ENCODE assay signal across 8 cellular contexts in the genomic region with DNA sequence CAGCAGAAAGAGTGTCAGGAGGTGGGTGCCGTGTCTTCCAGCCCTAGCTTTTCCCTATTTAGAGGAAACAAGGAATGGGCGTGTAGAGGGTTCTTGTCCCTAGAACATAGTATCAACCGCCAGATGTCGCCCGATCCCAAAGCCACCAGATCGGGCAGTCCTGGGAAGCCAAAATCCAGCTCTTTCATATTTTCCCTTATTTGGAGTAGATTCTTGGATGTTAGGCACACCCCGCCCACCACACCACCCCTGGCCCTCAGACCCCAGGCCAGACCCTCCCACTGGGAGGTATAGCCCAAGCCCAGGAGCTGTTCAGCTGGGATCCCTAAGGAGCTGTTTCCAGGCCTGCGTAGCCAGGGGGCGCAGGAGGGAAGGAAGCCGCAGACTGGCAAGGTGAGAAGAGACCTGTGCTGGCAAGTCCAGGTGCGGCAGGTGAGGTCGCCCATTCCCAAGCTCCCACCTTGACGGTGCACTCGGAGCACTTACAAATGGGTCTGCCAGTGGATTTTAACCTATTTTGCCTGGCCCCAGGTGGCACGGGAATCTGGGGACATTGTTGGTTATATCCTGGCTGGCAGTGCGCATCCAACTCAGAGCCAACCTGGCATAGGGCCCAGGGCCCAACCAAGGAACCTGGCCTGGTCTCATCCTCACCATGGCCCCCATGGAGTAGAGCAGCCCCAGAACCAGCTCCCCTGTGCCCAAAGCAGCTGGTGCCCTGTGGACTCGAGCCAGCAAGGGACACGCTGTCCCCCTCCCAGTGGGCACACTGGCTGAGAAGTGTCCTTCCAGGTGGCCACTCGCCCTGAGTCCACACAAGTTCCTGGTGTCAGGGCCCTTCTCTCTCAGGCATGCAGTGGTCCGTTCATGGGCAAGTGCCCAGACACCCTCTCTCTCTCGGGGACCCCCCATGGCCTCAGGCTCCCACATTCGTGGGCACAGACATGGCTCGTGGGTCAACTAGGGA. TPM values are rescaled to one million over a fixed set of nuclear protein-coding genes. Genes with fewer than 3 reads are reported as not detected.
A peak's percentile ranks its signal among the peaks of the same experiment; 100 is the strongest.
DNase-seq lines count a peak whose midpoint lies in the region; ATAC-seq and TF ChIP-seq lines count a peak whose summit lies in the region.

No MANE protein-coding gene starts in this region.

- H3K4me1 ChIP-seq in Peyer's patch = peaks cover 0 to 15% (median 7%) of the 10 kb centered on the region in 4 donors
- H3K4me1 ChIP-seq in thoracic aorta (ENCODE audit: control insufficient read depth in 1 of 2, low read depth in 2 of 2) = peaks cover 8 to 23% of the 10 kb centered on the region in 2 donors

- TF ChIP-seq CTCF in Peyer's patch (IDR thresholded peaks at IDR 0.05) (peak in 5 of 6 experiments; percentile 23 to 72 (median 56)), thoracic aorta (IDR thresholded peaks at IDR 0.05) (peak; percentile 10)

- peak overlapping the region; percentile 16 to 79 (median 36) for H3K4me3 ChIP-seq in Peyer's patch
- H3K4me3 ChIP-seq in thoracic aorta = peak overlapping the region; percentile 83

- no peaks in the 10 kb centered on the region for H3K27me3 ChIP-seq in Peyer's patch
- H3K27me3 ChIP-seq in thoracic aorta (replicated peaks; ENCODE audit: insufficient read depth) = no peaks in the 10 kb centered on the region

- TF ChIP-seq POLR2A in Peyer's patch (IDR thresholded peaks at IDR 0.05) = no peak

- ATAC-seq in thoracic aorta (ENCODE audit: insufficient number of reproducible peaks, low FRiP score, low read depth) (peak; percentile 23), GM18511 (IDR thresholded peaks at IDR 0.05; ENCODE audit: unreplicated experiment) (no peak), HG03520 (IDR thresholded peaks at IDR 0.05; ENCODE audit: unreplicated experiment) (no peak)

- H3K27ac ChIP-seq in Peyer's patch = peak overlapping the region in 3 of 4 donors; percentile 26 to 97 (median 86)
- H3K27ac ChIP-seq in thoracic aorta = peak overlapping the region; percentile 92 to 97

- DNase-seq in DMS53 treated with DMSO at 0.1 percent for 48 hours (lab: John Stamatoyannopoulos, UW; ENCODE audit: unreplicated experiment) (peak; percentile 89), HuH-7 (ENCODE audit: low spot score) (peak; percentile 59), Peyer's patch (peak; percentile 54 to 79 (median 78)), ecto neural progenitor cell (ENCODE audit: low spot score) (peak; percentile 77), medulla oblongata (ENCODE audit: extremely low spot score) (peak; percentile 66), thoracic aorta (ENCODE audit: low spot score) (no peak)

- H3K9me3 ChIP-seq in Peyer's patch = no peaks in the 10 kb centered on the region
- no peaks in the 10 kb centered on the region for H3K9me3 ChIP-seq in thoracic aorta

- H3K36me3 ChIP-seq in Peyer's patch (no peaks in the 10 kb centered on the region), thoracic aorta (peaks cover 13% of the 10 kb centered on the region)

RNA-seq across cellular contexts. Expression of a gene that starts 0.8 kb away (rescaled TPM):
- total RNA-seq in Peyer's patch (100 to 1,000 TPM; 143 to 663 (median 328) TPM), thoracic aorta (over 10,000 TPM in 1 of 2 donors, 1,000 to 10,000 TPM in 1; 5,928 to 11,236 TPM)

RNA-seq across cellular contexts. Expression of a gene that starts 5.5 kb away (rescaled TPM):
- total RNA-seq in Peyer's patch (10 to 100 TPM; 21.7 to 31.4 (median 26.6) TPM), thoracic aorta (10 to 100 TPM; 43.8 to 74.2 TPM)

RNA-seq across cellular contexts. Expression of a gene that starts 24.6 kb away (rescaled TPM):
- total RNA-seq in Peyer's patch (1,000 to 10,000 TPM; 1,992 to 4,644 (median 2,626) TPM), thoracic aorta (1,000 to 10,000 TPM; 2,221 to 4,479 TPM)

RNA-seq across cellular contexts. Expression of a gene that starts 35.4 kb away (rescaled TPM):
- total RNA-seq in Peyer's patch = 10 to 100 TPM; 23.9 to 41.2 (median 32.2) TPM
- total RNA-seq in thoracic aorta = 10 to 100 TPM; 39.9 to 41.8 TPM

RNA-seq across cellular contexts. Expression of a gene that starts 37.7 kb away (rescaled TPM):
- total RNA-seq in Peyer's patch (100 to 1,000 TPM; 105 to 147 (median 112) TPM), thoracic aorta (10 to 100 TPM; 54.3 to 71.1 TPM)

Comparison
In these comparisons a context has a peak if more than half of its experiments do, and no peak if none do; other contexts are left out.
1. RNA of a gene that starts 0.8 kb away (total RNA-seq): 5,928 to 11,236 TPM in thoracic aorta; 143 to 663 TPM in Peyer's patch; every median in the first group is over 4 times any median in the second.